Comparison of ENCODE assay signal across 16 cellular contexts in genomic region chr21:41837756-41838297, GRCh38. TPM values are rescaled to one million over a fixed set of nuclear protein-coding genes. Genes with fewer than 3 reads are reported as not detected.
DNase-seq lines count a peak whose midpoint lies in the region; TF ChIP-seq lines count a peak whose summit lies in the region.
"Had no signal": no experiment of that assay in that cellular context is flagged by ENCODE, and none has a peak within 500 bp of the region (broad histone marks: within the 10 kb centered on the region; RNA-seq: fewer than 3 reads in every experiment).

No MANE protein-coding gene starts in this region.

- H3K9me3 ChIP-seq in BLaER1 treated with 17β-estradiol and CSF1 and Interleukin-3, amounts not matched to agents 10 nM and 100 nM (replicated peaks in 1 of 11) = peaks cover 12 to 20% (median 15%) of the 10 kb centered on the region in 11 experiments
- H3K9me3 ChIP-seq in SU-DHL-6 (ENCODE audit: insufficient read depth, low read length) (no peaks in the 10 kb centered on the region), neuronal stem cell (replicated peaks in 1 of 2; ENCODE audit: control insufficient read depth in 2 of 2, insufficient read depth in 1 of 2, low read depth in 1 of 2, low read length in 2 of 2) (peaks cover 4 to 13% of the 10 kb centered on the region in 2 donors)
- H3K9me3 ChIP-seq in effector memory CD4-positive, alpha-beta T cell (ENCODE audit: control insufficient read depth, low read length) = no peaks in the 10 kb centered on the region

- peak overlapping the region; percentile 52 for H3K18ac ChIP-seq in neuronal stem cell (ENCODE audit: low read length)

- H3K9me3 Mint-ChIP-seq in activated CD4-positive, alpha-beta memory T cell treated with anti-CD3 and anti-CD28 coated beads for 36 hours = peaks cover 8% of the 10 kb centered on the region
- peaks cover 15% of the 10 kb centered on the region for H3K9me3 Mint-ChIP-seq in chondrocyte (ENCODE audit: low read depth)

- peak overlapping the region in 2 of 11 experiments; percentile 11 to 38; a peak in 1 of 22 replicates for H3K9ac ChIP-seq in BLaER1 treated with 17β-estradiol and CSF1 and Interleukin-3, amounts not matched to agents 10 nM and 100 nM
- H3K9ac ChIP-seq in SU-DHL-6 (ENCODE audit: low read length) = peak overlapping the region; percentile 68
- no peak overlapping the region for H3K9ac ChIP-seq in neuronal stem cell (ENCODE audit: low read depth, low read length, poor library complexity)

- no peak overlapping the region for H3K4ac ChIP-seq in neuronal stem cell (ENCODE audit: low read length)

- H2BK5ac ChIP-seq in neuronal stem cell (ENCODE audit: low read length) = no peak overlapping the region

- H3K27ac ChIP-seq in BLaER1 treated with 17β-estradiol and CSF1 and Interleukin-3, amounts not matched to agents 10 nM and 100 nM = peak overlapping the region in 1 of 11 experiments; percentile 14; a peak in 1 of 22 replicates
- H3K27ac ChIP-seq in SU-DHL-6 (ENCODE audit: low read depth, low read length) = peak overlapping the region; percentile 94
- H3K27ac ChIP-seq in neuronal stem cell (replicated peaks; ENCODE audit: low read length) = no peak overlapping the region
- H3K27ac ChIP-seq in effector memory CD4-positive, alpha-beta T cell (ENCODE audit: insufficient read depth, low read length, poor library complexity, severe bottlenecking) = no peak overlapping the region
- H3K27ac ChIP-seq: SJSA1 had no signal

- H4K20me1 ChIP-seq in BLaER1 treated with 17β-estradiol and CSF1 and Interleukin-3, amounts not matched to agents 10 nM and 100 nM = peaks cover 0 to 10% (median 0%) of the 10 kb centered on the region in 11 experiments; a peak in 3 of 22 replicates
- no peaks in the 10 kb centered on the region for H4K20me1 ChIP-seq in SU-DHL-6 (ENCODE audit: low read depth, low read length)

- H4K91ac ChIP-seq in neuronal stem cell (ENCODE audit: low read depth, low read length, poor library complexity) = no peak overlapping the region

- H3K4me3 ChIP-seq in BLaER1 treated with 17β-estradiol and CSF1 and Interleukin-3, amounts not matched to agents 10 nM and 100 nM = no peak overlapping the region; a peak in 1 of 20 replicates
- H3K4me3 ChIP-seq in SU-DHL-6 (ENCODE audit: insufficient read depth, low read length, poor library complexity, severe bottlenecking) = peak overlapping the region; percentile 59
- H3K4me3 ChIP-seq in neuronal stem cell (ENCODE audit: low read length in 2 of 2) = no peak overlapping the region
- no peak overlapping the region for H3K4me3 ChIP-seq in effector memory CD4-positive, alpha-beta T cell (ENCODE audit: insufficient read depth, low read depth, low read length, poor library complexity, severe bottlenecking)
- H3K4me3 ChIP-seq: SJSA1 had no signal

- peak overlapping the region in 9 of 11 experiments; percentile 37 to 91 (median 77); a peak in 18 of 22 replicates for H3K4me2 ChIP-seq in BLaER1 treated with 17β-estradiol and CSF1 and Interleukin-3, amounts not matched to agents 10 nM and 100 nM
- H3K4me2 ChIP-seq in SU-DHL-6 (ENCODE audit: low read depth, low read length, poor library complexity, severe bottlenecking) (peak overlapping the region; percentile 80), neuronal stem cell (ENCODE audit: insufficient read depth, low read length, poor library complexity, severe bottlenecking) (no peak overlapping the region)

- no peaks in the 10 kb centered on the region for H3K27me3 ChIP-seq in BLaER1 treated with 17β-estradiol and CSF1 and Interleukin-3, amounts not matched to agents 10 nM and 100 nM
- no peaks in the 10 kb centered on the region for H3K27me3 ChIP-seq in SU-DHL-6 (ENCODE audit: low read length)
- H3K27me3 ChIP-seq in neuronal stem cell (ENCODE audit: control insufficient read depth in 3 of 3, insufficient read depth in 3 of 3, low read depth in 1 of 3, low read length in 3 of 3) = no peaks in the 10 kb centered on the region
- no peaks in the 10 kb centered on the region for H3K27me3 ChIP-seq in effector memory CD4-positive, alpha-beta T cell (replicated peaks; ENCODE audit: control insufficient read depth, insufficient read depth, low read length, poor library complexity, severe bottlenecking)
- H3K27me3 ChIP-seq: SJSA1 had no signal

- H3K4me1 Mint-ChIP-seq in activated CD4-positive, alpha-beta memory T cell treated with anti-CD3 and anti-CD28 coated beads for 36 hours (ENCODE audit: low read depth) = no peaks in the 10 kb centered on the region
- no peaks in the 10 kb centered on the region for H3K4me1 Mint-ChIP-seq in chondrocyte (ENCODE audit: low read depth)
- H3K4me1 Mint-ChIP-seq: CD8-positive, alpha-beta memory T cell had no signal

- peaks cover 52% of the 10 kb centered on the region for H3K79me2 ChIP-seq in SU-DHL-6 (ENCODE audit: insufficient read depth, low read length)

- DNase-seq in GM20000 (ENCODE audit: low spot score) (peak; percentile 66), neuronal stem cell (ENCODE audit: low spot score) (no peak), SKM-1 (lab: John Stamatoyannopoulos, UW; ENCODE audit: unreplicated experiment) (no peak), chondrocyte (ENCODE audit: low spot score) (no peak)
- no peak for DNase-seq in activated CD4-positive, alpha-beta memory T cell treated with anti-CD3 and anti-CD28 coated beads for 36 hours
- no peak for DNase-seq in effector memory CD4-positive, alpha-beta T cell
- DNase-seq: CD8-positive, alpha-beta memory T cell; KBM-7; NCI-H1694 treated with DMSO at 0.1 percent for 48 hours; NCI-H510A; NCI-H748 treated with DMSO at 0.1 percent for 48 hours; PC-3; RPMI8226 had no signal

- TF ChIP-seq CTCF in GM20000 (IDR thresholded peaks at IDR 0.05; ENCODE audit: extremely low read depth, missing control alignments) = no peak
- TF ChIP-seq CTCF in SU-DHL-6 (IDR thresholded peaks at IDR 0.05; ENCODE audit: insufficient read depth, low read length, poor library complexity, severe bottlenecking) = no peak
- TF ChIP-seq CTCF in chondrocyte (IDR thresholded peaks at IDR 0.05) = no peak

- H3K27me3 Mint-ChIP-seq in activated CD4-positive, alpha-beta memory T cell treated with anti-CD3 and anti-CD28 coated beads for 36 hours = no peaks in the 10 kb centered on the region
- no peaks in the 10 kb centered on the region for H3K27me3 Mint-ChIP-seq in chondrocyte (ENCODE audit: low read depth)
- H3K27me3 Mint-ChIP-seq: CD8-positive, alpha-beta memory T cell had no signal

- no peak overlapping the region for H2BK12ac ChIP-seq in neuronal stem cell (ENCODE audit: low read length)

- no peak overlapping the region for H2BK120ac ChIP-seq in neuronal stem cell (ENCODE audit: low read depth, low read length)

- peak overlapping the region; percentile 78 for H2BK15ac ChIP-seq in neuronal stem cell (ENCODE audit: low read length)

- H2AK5ac ChIP-seq in neuronal stem cell (ENCODE audit: low read depth, low read length) = no peak overlapping the region

- peaks cover 46% of the 10 kb centered on the region for H3K36me3 Mint-ChIP-seq in activated CD4-positive, alpha-beta memory T cell treated with anti-CD3 and anti-CD28 coated beads for 36 hours
- H3K36me3 Mint-ChIP-seq in chondrocyte (ENCODE audit: low read depth) = peaks cover 30% of the 10 kb centered on the region

- no peaks in the 10 kb centered on the region for H3K79me1 ChIP-seq in neuronal stem cell (ENCODE audit: low read depth, low read length)

- H3K36me3 ChIP-seq in BLaER1 treated with 17β-estradiol and CSF1 and Interleukin-3, amounts not matched to agents 10 nM and 100 nM = peaks cover 32 to 73% (median 60%) of the 10 kb centered on the region in 11 experiments
- H3K36me3 ChIP-seq in SU-DHL-6 (ENCODE audit: low read length) (peaks cover 17% of the 10 kb centered on the region), neuronal stem cell (replicated peaks in 1 of 2; ENCODE audit: control insufficient read depth in 2 of 2, insufficient read depth in 2 of 2, low read length in 2 of 2) (peaks cover 11 to 47% of the 10 kb centered on the region in 2 donors)
- peaks cover 42% of the 10 kb centered on the region for H3K36me3 ChIP-seq in effector memory CD4-positive, alpha-beta T cell (ENCODE audit: control insufficient read depth, insufficient read depth, low read length)

- H3F3A ChIP-seq in SU-DHL-6 (ENCODE audit: insufficient read depth) = peaks cover 73% of the 10 kb centered on the region

- WGBS in neuronal stem cell (ENCODE audit: extremely low coverage in 2 of 2, insufficient read length in 2 of 2, insufficient replicate concordance in 1 of 2), 2 donors = no CpG with 5 or more reads among the region's 7 CpGs

- peaks cover 0 to 68% (median 46%) of the 10 kb centered on the region in 10 experiments; a peak in 17 of 20 replicates for H3K4me1 ChIP-seq in BLaER1 treated with 17β-estradiol and CSF1 and Interleukin-3, amounts not matched to agents 10 nM and 100 nM
- peaks cover 0 to 8% of the 10 kb centered on the region in 2 donors for H3K4me1 ChIP-seq in neuronal stem cell (ENCODE audit: control insufficient read depth in 2 of 2, insufficient read depth in 1 of 2, low read depth in 1 of 2, low read length in 2 of 2)
- H3K4me1 ChIP-seq in effector memory CD4-positive, alpha-beta T cell (ENCODE audit: control insufficient read depth, insufficient read depth, low read length, poor library complexity, severe bottlenecking) = no peaks in the 10 kb centered on the region
- H3K4me1 ChIP-seq: SJSA1 had no signal

- H3K23ac ChIP-seq in neuronal stem cell (ENCODE audit: low read depth, low read length, poor library complexity) = no peak overlapping the region

- no peak overlapping the region for H2AFZ ChIP-seq in SU-DHL-6 (ENCODE audit: low read depth, low read length, severe bottlenecking)
- H2AFZ ChIP-seq in neuronal stem cell (ENCODE audit: low read length) = no peak overlapping the region

- CTCF ChIA-PET in activated CD4-positive, alpha-beta memory T cell treated with anti-CD3 and anti-CD28 coated beads for 36 hours (lab: Charles Lee) = interaction anchor here (0.9 to 2.3 kb wide), 2 partner anchors 270 to 280 kb away, joined by 3 to 7 read pairs; no protein-coding TSS in a partner anchor

- intact Hi-C loops in activated CD4-positive, alpha-beta memory T cell treated with anti-CD3 and anti-CD28 coated beads for 36 hours (cut with micrococcal nuclease) = no loop called here

- no peak overlapping the region for H3K27ac Mint-ChIP-seq in activated CD4-positive, alpha-beta memory T cell treated with anti-CD3 and anti-CD28 coated beads for 36 hours
- no peak overlapping the region for H3K27ac Mint-ChIP-seq in chondrocyte (ENCODE audit: unreplicated experiment)
- H3K27ac Mint-ChIP-seq: CD8-positive, alpha-beta memory T cell had no signal

- H4K8ac ChIP-seq in neuronal stem cell (ENCODE audit: low read depth, low read length) = no peak overlapping the region

- no peak overlapping the region for H3K14ac ChIP-seq in neuronal stem cell (ENCODE audit: low read length)

- POLR2A ChIA-PET in activated CD4-positive, alpha-beta memory T cell treated with anti-CD3 and anti-CD28 coated beads for 36 hours (lab: Charles Lee) = no interaction called here

- H3K9me2 ChIP-seq in SU-DHL-6 (replicated peaks; ENCODE audit: insufficient read depth, low read length) = no peaks in the 10 kb centered on the region

- H3K4me3 Mint-ChIP-seq in activated CD4-positive, alpha-beta memory T cell treated with anti-CD3 and anti-CD28 coated beads for 36 hours = no peak overlapping the region
- no peak overlapping the region for H3K4me3 Mint-ChIP-seq in chondrocyte (ENCODE audit: unreplicated experiment)
- H3K4me3 Mint-ChIP-seq: CD8-positive, alpha-beta memory T cell had no signal

RNA-seq across cellular contexts. Expression of gene PRDM15, which starts 41.3 kb away (rescaled TPM):
- polyA plus RNA-seq in neuronal stem cell (2013, experiment 1 of 2) = 4.5 TPM
- polyA plus RNA-seq in neuronal stem cell (2013, experiment 2 of 2) = 4.3 TPM
- 1 to 10 TPM; 8.5 to 9.9 TPM for total RNA-seq in activated CD4-positive, alpha-beta memory T cell treated with anti-CD3 and anti-CD28 coated beads for 36 hours
- total RNA-seq in chondrocyte = 4.9 to 9.2 TPM (median 7.8 TPM) in 3 replicates
